1 cellular context compared by ENCODE assay signal in the genomic region with DNA sequence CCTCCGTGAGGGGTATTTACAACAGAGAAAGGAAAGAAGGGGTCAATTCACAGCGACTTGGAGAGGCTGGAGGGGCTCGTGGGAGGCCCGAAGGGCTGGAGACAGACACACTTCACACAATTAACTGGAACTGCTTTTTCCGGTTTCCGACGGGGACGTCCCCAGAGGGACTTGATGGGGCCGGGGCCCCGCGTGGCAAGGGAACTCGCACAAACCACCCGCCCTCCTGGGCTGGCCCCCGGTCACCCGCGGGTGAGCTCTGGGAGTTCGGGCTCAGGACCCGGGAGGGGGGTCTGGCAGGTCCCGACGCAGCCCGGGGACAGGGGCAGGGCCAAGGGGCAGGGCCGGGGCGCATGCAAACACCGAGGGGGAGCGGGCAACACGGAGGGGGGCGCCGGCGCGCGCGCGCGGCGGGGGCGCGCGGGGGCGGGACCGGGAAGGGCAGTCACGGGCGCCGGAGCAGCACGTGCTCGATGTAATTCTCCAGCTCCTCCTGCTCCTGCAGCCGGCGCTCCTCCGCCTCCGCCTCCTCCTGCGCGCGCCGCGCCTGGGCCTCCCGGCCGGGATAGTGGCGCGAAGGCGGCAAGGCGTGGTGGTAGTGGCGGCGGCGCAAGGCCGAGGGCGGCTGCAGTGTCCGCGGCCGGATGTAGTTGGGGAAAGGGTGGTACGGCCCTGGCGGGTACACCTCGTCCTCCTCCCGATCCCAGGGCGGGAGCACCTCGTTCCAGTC.
A peak's percentile ranks its signal among the peaks of the same experiment; 100 is the strongest.
TF ChIP-seq lines count a peak whose summit lies in the region.

No MANE protein-coding gene starts in this region.

TF ChIP-seq in K562, 482 proteins besides CTCF, POLR2A, EP300 and RAD21 (continued from another document and continues in another):
- TF ChIP-seq, protein P1, sequence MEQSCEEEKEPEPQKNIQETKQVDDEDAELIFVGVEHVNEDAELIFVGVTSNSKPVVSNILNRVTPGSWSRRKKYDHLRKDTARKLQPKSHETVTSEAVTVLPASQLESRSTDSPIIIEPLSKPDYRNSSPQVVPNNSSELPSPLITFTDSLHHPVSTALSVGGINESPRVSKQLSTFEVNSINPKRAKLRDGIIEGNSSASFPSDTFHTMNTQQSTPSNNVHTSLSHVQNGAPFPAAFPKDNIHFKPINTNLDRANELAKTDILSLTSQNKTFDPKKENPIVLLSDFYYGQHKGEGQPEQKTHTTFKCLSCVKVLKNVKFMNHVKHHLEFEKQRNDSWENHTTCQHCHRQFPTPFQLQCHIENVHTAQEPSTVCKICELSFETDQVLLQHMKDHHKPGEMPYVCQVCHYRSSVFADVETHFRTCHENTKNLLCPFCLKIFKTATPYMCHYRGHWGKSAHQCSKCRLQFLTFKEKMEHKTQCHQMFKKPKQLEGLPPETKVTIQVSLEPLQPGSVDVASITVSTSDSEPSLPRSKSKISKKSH (CRISPR knock-in tag; IDR thresholded peaks at IDR 0.05): no peak
- TF ChIP-seq TAL1 (IDR thresholded peaks at IDR 0.05) (no peak), TRIM24 (IDR thresholded peaks at IDR 0.05) (no peak), SETDB1 (IDR thresholded peaks at IDR 0.05; ENCODE audit: low read length) (no peak), PHF20 (IDR thresholded peaks at IDR 0.05; ENCODE audit: partially characterized antibody) (no peak), SAFB2 (IDR thresholded peaks at IDR 0.05; ENCODE audit: borderline replicate concordance, low read depth, low read length, severe bottlenecking) (no peak), ZNF212 (CRISPR knock-in tag; IDR thresholded peaks at IDR 0.05) (no peak), SIN3A (IDR thresholded peaks at IDR 0.05; ENCODE audit: borderline replicate concordance in 2 of 2, control insufficient read depth in 1 of 2, low read depth in 2 of 2, low read length in 2 of 2) (peak in 1 of 2 experiments; percentile 72; a peak in 1 of 4 replicates), CBX8 (IDR thresholded peaks at IDR 0.05; ENCODE audit: borderline replicate concordance, extremely low read depth, low read depth, low read length, poor library complexity, severe bottlenecking) (no peak), STAG1 (CRISPR knock-in tag; IDR thresholded peaks at IDR 0.05; ENCODE audit: borderline replicate concordance) (no peak), KLF10 (CRISPR knock-in tag; IDR thresholded peaks at IDR 0.05) (no peak), NCOA6 (IDR thresholded peaks at IDR 0.05) (no peak), ZNF586 (CRISPR knock-in tag; conservative IDR thresholded peaks at IDR 0.05) (no peak), ZNF41 (CRISPR knock-in tag; conservative IDR thresholded peaks at IDR 0.05) (no peak), HDAC2 (IDR thresholded peaks at IDR 0.05) (no peak), MYNN (IDR thresholded peaks at IDR 0.05) (no peak), MYNN (CRISPR knock-in tag; IDR thresholded peaks at IDR 0.05) (no peak), RB1 (IDR thresholded peaks at IDR 0.05; ENCODE audit: low read depth) (peak; percentile 67; the same call in 1 of the 2 replicates), DDX20 (tag; IDR thresholded peaks at IDR 0.05; ENCODE audit: low read depth) (no peak), ATF7 (IDR thresholded peaks at IDR 0.05) (no peak), FOXA3 (CRISPR knock-in tag; conservative IDR thresholded peaks at IDR 0.05 in 1 of 2, IDR thresholded peaks at IDR 0.05 in 1 of 2) (no peak), CXXC5 (CRISPR knock-in tag; IDR thresholded peaks at IDR 0.05) (peak; percentile 80)
- TF ChIP-seq, protein P2, sequence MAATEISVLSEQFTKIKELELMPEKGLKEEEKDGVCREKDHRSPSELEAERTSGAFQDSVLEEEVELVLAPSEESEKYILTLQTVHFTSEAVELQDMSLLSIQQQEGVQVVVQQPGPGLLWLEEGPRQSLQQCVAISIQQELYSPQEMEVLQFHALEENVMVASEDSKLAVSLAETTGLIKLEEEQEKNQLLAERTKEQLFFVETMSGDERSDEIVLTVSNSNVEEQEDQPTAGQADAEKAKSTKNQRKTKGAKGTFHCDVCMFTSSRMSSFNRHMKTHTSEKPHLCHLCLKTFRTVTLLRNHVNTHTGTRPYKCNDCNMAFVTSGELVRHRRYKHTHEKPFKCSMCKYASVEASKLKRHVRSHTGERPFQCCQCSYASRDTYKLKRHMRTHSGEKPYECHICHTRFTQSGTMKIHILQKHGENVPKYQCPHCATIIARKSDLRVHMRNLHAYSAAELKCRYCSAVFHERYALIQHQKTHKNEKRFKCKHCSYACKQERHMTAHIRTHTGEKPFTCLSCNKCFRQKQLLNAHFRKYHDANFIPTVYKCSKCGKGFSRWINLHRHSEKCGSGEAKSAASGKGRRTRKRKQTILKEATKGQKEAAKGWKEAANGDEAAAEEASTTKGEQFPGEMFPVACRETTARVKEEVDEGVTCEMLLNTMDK (IDR thresholded peaks at IDR 0.05; ENCODE audit: borderline replicate concordance, insufficient read depth, low read depth, low read length, poor library complexity, severe bottlenecking): no peak
- TF ChIP-seq, protein P3, sequence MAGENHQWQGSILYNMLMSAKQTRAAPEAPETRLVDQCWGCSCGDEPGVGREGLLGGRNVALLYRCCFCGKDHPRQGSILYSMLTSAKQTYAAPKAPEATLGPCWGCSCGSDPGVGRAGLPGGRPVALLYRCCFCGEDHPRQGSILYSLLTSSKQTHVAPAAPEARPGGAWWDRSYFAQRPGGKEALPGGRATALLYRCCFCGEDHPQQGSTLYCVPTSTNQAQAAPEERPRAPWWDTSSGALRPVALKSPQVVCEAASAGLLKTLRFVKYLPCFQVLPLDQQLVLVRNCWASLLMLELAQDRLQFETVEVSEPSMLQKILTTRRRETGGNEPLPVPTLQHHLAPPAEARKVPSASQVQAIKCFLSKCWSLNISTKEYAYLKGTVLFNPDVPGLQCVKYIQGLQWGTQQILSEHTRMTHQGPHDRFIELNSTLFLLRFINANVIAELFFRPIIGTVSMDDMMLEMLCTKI (IDR thresholded peaks at IDR 0.05; ENCODE audit: partially characterized antibody): no peak
- TF ChIP-seq, protein P4, sequence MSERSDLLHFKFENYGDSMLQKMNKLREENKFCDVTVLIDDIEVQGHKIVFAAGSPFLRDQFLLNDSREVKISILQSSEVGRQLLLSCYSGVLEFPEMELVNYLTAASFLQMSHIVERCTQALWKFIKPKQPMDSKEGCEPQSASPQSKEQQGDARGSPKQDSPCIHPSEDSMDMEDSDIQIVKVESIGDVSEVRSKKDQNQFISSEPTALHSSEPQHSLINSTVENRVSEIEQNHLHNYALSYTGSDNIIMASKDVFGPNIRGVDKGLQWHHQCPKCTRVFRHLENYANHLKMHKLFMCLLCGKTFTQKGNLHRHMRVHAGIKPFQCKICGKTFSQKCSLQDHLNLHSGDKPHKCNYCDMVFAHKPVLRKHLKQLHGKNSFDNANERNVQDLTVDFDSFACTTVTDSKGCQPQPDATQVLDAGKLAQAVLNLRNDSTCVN (CRISPR knock-in tag; IDR thresholded peaks at IDR 0.05): no peak
- TF ChIP-seq, protein P5, sequence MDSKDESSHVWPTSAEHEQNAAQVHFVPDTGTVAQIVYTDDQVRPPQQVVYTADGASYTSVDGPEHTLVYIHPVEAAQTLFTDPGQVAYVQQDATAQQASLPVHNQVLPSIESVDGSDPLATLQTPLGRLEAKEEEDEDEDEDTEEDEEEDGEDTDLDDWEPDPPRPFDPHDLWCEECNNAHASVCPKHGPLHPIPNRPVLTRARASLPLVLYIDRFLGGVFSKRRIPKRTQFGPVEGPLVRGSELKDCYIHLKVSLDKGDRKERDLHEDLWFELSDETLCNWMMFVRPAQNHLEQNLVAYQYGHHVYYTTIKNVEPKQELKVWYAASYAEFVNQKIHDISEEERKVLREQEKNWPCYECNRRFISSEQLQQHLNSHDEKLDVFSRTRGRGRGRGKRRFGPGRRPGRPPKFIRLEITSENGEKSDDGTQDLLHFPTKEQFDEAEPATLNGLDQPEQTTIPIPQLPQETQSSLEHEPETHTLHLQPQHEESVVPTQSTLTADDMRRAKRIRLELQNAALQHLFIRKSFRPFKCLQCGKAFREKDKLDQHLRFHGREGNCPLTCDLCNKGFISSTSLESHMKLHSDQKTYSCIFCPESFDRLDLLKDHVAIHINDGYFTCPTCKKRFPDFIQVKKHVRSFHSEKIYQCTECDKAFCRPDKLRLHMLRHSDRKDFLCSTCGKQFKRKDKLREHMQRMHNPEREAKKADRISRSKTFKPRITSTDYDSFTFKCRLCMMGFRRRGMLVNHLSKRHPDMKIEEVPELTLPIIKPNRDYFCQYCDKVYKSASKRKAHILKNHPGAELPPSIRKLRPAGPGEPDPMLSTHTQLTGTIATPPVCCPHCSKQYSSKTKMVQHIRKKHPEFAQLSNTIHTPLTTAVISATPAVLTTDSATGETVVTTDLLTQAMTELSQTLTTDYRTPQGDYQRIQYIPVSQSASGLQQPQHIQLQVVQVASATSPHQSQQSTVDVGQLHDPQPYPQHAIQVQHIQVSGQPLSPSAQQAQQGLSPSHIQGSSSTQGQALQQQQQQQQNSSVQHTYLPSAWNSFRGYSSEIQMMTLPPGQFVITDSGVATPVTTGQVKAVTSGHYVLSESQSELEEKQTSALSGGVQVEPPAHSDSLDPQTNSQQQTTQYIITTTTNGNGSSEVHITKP (IDR thresholded peaks at IDR 0.05; ENCODE audit: partially characterized antibody): peak; percentile 21
- TF ChIP-seq, protein P6, sequence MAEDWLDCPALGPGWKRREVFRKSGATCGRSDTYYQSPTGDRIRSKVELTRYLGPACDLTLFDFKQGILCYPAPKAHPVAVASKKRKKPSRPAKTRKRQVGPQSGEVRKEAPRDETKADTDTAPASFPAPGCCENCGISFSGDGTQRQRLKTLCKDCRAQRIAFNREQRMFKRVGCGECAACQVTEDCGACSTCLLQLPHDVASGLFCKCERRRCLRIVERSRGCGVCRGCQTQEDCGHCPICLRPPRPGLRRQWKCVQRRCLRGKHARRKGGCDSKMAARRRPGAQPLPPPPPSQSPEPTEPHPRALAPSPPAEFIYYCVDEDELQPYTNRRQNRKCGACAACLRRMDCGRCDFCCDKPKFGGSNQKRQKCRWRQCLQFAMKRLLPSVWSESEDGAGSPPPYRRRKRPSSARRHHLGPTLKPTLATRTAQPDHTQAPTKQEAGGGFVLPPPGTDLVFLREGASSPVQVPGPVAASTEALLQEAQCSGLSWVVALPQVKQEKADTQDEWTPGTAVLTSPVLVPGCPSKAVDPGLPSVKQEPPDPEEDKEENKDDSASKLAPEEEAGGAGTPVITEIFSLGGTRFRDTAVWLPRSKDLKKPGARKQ (CRISPR knock-in tag; IDR thresholded peaks at IDR 0.05): no peak
- TF ChIP-seq, protein P7, sequence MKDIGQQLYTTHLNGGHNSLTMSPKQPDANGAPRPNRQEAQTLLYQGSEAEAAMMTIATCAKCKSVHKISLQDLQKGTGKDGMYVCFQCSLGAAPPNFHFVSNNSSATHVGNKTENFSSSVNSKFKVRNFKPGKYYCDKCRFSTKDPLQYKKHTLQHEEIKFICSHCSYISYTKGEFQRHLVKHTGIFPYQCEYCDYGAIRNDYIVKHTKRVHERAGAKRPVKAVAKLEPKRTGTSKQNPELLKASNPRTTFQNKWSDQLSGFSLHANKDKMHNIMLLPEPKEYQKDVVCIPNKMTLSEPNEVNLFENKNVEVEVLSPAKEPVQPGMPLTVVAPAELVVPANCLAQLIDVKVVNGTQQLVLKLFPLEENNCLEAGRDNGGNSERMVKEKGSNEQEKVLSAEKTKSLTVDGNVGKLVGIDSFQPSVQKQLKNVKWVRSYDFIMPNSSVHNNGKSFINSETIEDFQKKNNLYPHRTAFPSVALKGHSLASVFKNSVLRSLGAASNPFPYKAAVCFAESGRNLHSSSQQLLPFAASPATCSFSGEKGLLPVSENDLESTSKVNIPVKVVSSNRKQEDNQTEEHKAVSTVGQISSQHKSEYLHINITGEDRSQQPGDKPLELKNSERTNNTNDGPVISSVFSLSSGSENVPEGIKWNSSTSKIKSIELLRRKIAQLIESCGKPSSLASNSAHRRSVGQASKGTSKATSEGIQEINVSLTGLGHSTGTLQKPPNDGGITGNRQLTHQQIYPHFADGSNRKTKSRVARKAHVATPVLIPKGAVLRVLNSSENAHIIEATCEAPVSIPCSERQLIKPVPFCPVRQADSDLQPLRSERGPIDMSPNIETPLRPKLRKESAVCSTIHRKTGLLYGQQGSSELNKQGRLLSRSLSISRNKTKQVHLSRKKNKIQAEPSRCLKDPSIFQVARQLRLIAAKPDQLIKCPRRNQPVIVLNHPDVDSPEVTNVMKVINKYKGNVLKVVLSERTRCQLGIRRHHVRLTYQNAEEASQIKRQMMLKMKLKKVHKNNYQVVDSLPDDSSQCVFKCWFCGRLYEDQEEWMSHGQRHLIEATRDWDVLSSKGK (CRISPR knock-in tag; IDR thresholded peaks at IDR 0.05): no peak
- TF ChIP-seq, protein P8, sequence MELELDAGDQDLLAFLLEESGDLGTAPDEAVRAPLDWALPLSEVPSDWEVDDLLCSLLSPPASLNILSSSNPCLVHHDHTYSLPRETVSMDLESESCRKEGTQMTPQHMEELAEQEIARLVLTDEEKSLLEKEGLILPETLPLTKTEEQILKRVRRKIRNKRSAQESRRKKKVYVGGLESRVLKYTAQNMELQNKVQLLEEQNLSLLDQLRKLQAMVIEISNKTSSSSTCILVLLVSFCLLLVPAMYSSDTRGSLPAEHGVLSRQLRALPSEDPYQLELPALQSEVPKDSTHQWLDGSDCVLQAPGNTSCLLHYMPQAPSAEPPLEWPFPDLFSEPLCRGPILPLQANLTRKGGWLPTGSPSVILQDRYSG (tag; conservative IDR thresholded peaks at IDR 0.05; ENCODE audit: low read depth): no peak
- TF ChIP-seq, protein P9, sequence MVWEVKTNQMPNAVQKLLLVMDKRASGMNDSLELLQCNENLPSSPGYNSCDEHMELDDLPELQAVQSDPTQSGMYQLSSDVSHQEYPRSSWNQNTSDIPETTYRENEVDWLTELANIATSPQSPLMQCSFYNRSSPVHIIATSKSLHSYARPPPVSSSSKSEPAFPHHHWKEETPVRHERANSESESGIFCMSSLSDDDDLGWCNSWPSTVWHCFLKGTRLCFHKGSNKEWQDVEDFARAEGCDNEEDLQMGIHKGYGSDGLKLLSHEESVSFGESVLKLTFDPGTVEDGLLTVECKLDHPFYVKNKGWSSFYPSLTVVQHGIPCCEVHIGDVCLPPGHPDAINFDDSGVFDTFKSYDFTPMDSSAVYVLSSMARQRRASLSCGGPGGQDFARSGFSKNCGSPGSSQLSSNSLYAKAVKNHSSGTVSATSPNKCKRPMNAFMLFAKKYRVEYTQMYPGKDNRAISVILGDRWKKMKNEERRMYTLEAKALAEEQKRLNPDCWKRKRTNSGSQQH (CRISPR knock-in tag; IDR thresholded peaks at IDR 0.05): no peak
